ENCODE assay signal across 27 cellular contexts in genomic region chr1:183979437-183979836, GRCh38.
"Had no signal": no experiment of that assay in that cellular context is flagged by ENCODE, and none has a peak within 500 bp of the region (broad histone marks: within the 10 kb centered on the region; RNA-seq: fewer than 3 reads in every experiment).

No MANE protein-coding gene starts in this region.

- H3K36me3 ChIP-seq: stomach, suprapubic skin, thoracic aorta, thyroid gland, tibial artery, tibial nerve, transverse colon, upper lobe of left lung, upper lobe of right lung, uterus, vagina had no signal

- FAIRE-seq: urothelium cell line had no signal

- DNase-seq: stimulated activated CD4-positive, alpha-beta T cell treated with anti-CD3 and anti-CD28 coated beads, Interleukin-2, amount 100 ng/mL, for 48 hours; stimulated activated CD4-positive, alpha-beta T cell treated with anti-CD3 and anti-CD28 coated beads, Interleukin-4, amount 100 ng/mL, for 1 hour; stimulated activated CD4-positive, alpha-beta T cell treated with anti-CD3 and anti-CD28 coated beads, Interleukin-4, amount 100 ng/mL, for 24 hours; stimulated activated CD4-positive, alpha-beta T cell treated with anti-CD3 and anti-CD28 coated beads, Interleukin-4, amount 100 ng/mL, for 4 hours; stimulated activated CD8-positive, alpha-beta memory T cell treated with anti-CD3 and anti-CD28 coated beads, Interleukin-4, amount 100 ng/mL, for 48 hours; stimulated activated naive B cell treated with anti-CD40 and anti-IgM and Interleukin-4, amounts not matched to agents 10 μg/mL and 1 μg/mL and 100 μg/mL, for 72 hours; stimulated activated naive CD4-positive, alpha-beta T cell; stimulated activated naive CD4-positive, alpha-beta T cell treated with Interleukin-2 at 50 U/mL for 16 hours; stimulated activated naive CD8-positive, alpha-beta T cell treated with anti-CD3 and anti-CD28 coated beads, Interleukin-15, amount 100 ng/mL, for 72 hours; stimulated activated naive CD8-positive, alpha-beta T cell treated with anti-CD3 and anti-CD28 coated beads, Interleukin-15, Interleukin-2, amounts not matched to agents 100 U/mL and 50 U/mL, for 24 hours; stomach; substantia nigra; testis; thyroid gland; tibial artery; transverse colon; trophoblast cell; upper lobe of left lung; upper lobe of right lung; uterus had no signal

- ATAC-seq: stimulated activated effector memory CD8-positive, alpha-beta T cell treated with anti-CD3 and anti-CD28 coated beads, Interleukin-12 subunit alpha, Interleukin-12 subunit beta, amount 100 ng/mL, for 72 hours; stimulated activated memory B cell treated with anti-CD40 and anti-IgM and Interleukin-4, amounts not matched to agents 10 μg/mL and 1 μg/mL and 100 μg/mL, for 72 hours; stimulated activated naive B cell treated with anti-CD40 and anti-IgM and Interleukin-4, amounts not matched to agents 10 μg/mL and 1 μg/mL and 100 μg/mL, for 72 hours; stimulated activated naive CD8-positive, alpha-beta T cell treated with anti-CD3 and anti-CD28 coated beads, Interleukin-15, amount 100 ng/mL, for 72 hours; stimulated activated naive CD8-positive, alpha-beta T cell treated with anti-CD3 and anti-CD28 coated beads, Interleukin-15, Interleukin-2, amounts not matched to agents 100 U/mL and 50 U/mL, for 24 hours; upper lobe of right lung had no signal

- H3K4me3 ChIP-seq: stomach, suprapubic skin, testis, thoracic aorta, thyroid gland, tibial artery, tibial nerve, transverse colon, upper lobe of left lung, upper lobe of right lung, uterus, vagina had no signal

- H3K27me3 ChIP-seq: stomach, suprapubic skin, testis, thyroid gland, tibial artery, tibial nerve, transverse colon, upper lobe of left lung, upper lobe of right lung, uterus, vagina had no signal

- H3K27ac ChIP-seq: stomach, suprapubic skin, testis, thoracic aorta, thyroid gland, tibial artery, tibial nerve, transverse colon, upper lobe of left lung, upper lobe of right lung, uterus, vagina had no signal

- H3K4me1 ChIP-seq: stomach, suprapubic skin, testis, tibial artery, transverse colon, upper lobe of left lung, upper lobe of right lung, uterus, vagina had no signal

- H3K9me3 ChIP-seq: stomach, suprapubic skin, testis, thoracic aorta, thyroid gland, tibial artery, tibial nerve, transverse colon, upper lobe of left lung, upper lobe of right lung, uterus, vagina had no signal
